Comparison of ENCODE assay signal across 1 cellular context in genomic region chr5:79241535-79241979, GRCh38.
TF ChIP-seq lines count a peak whose summit lies in the region.

No MANE protein-coding gene starts in this region.

TF ChIP-seq in WTC11, 78 proteins besides CTCF, POLR2A, EP300 and RAD21 (continued from another document):
- TF ChIP-seq E2F1 (CRISPR knock-in tag; IDR thresholded peaks at IDR 0.05) (no peak), ZBTB21 (CRISPR knock-in tag; IDR thresholded peaks at IDR 0.05; ENCODE audit: borderline replicate concordance) (no peak), ATF2 (CRISPR knock-in tag; IDR thresholded peaks at IDR 0.05; ENCODE audit: borderline replicate concordance, low read depth) (no peak), TEAD1 (CRISPR knock-in tag; IDR thresholded peaks at IDR 0.05) (no peak)
TF ChIP-seq in WTC11: peak in this region for 0.
